In genomic region chr5:9156282-9156681, GRCh38 we compare ENCODE assay signal across 8 cellular contexts.
DNase-seq lines count a peak whose midpoint lies in the region; ATAC-seq and TF ChIP-seq lines count a peak whose summit lies in the region.

No MANE protein-coding gene starts in this region.

- H3K27me3 Mint-ChIP-seq in activated T-helper 2 cell treated with anti-CD3 and anti-CD28 coated beads, Interferon-gamma antibody, Interleukin-2, Interleukin-4, amounts not matched to agents 10 μg/mL and 5 μg/mL and 100 μg/mL, durations not matched to agents 14 hours and 24 hours and 36 hours (ENCODE audit: low read depth), result no peaks in the 10 kb centered on the region

- H3K9me3 ChIP-seq in right atrium auricular region (no peaks in the 10 kb centered on the region), thoracic aorta (no peaks in the 10 kb centered on the region), BE2C (no peaks in the 10 kb centered on the region; the same call in 1 of the 2 replicates)

- no peak overlapping the region for H3K4me3 Mint-ChIP-seq in activated T-helper 2 cell treated with anti-CD3 and anti-CD28 coated beads, Interferon-gamma antibody, Interleukin-2, Interleukin-4, amounts not matched to agents 10 μg/mL and 5 μg/mL and 100 μg/mL, durations not matched to agents 14 hours and 24 hours and 36 hours (ENCODE audit: low read depth)

- no peaks in the 10 kb centered on the region for H3K4me1 Mint-ChIP-seq in activated T-helper 2 cell treated with anti-CD3 and anti-CD28 coated beads, Interferon-gamma antibody, Interleukin-2, Interleukin-4, amounts not matched to agents 10 μg/mL and 5 μg/mL and 100 μg/mL, durations not matched to agents 14 hours and 24 hours and 36 hours (ENCODE audit: low read depth)

- ATAC-seq in SK-N-SH treated with all-trans-retinoic acid at 6 μM for 48 hours (peak; percentile 92), thoracic aorta (ENCODE audit: insufficient number of reproducible peaks, low FRiP score, low read depth) (no peak)

- H3K9me3 Mint-ChIP-seq in activated T-helper 2 cell treated with anti-CD3 and anti-CD28 coated beads, Interferon-gamma antibody, Interleukin-2, Interleukin-4, amounts not matched to agents 10 μg/mL and 5 μg/mL and 100 μg/mL, durations not matched to agents 14 hours and 24 hours and 36 hours, result peaks cover 3% of the 10 kb centered on the region

- H3K4me3 ChIP-seq in right atrium auricular region (no peak overlapping the region), thoracic aorta (no peak overlapping the region), BE2C (ENCODE audit: low read depth, low read length) (no peak overlapping the region)

- intact Hi-C loops in activated T-helper 2 cell treated with anti-CD3 and anti-CD28 coated beads, Interferon-gamma antibody, Interleukin-2, Interleukin-4, amounts not matched to agents 10 μg/mL and 5 μg/mL and 100 μg/mL, durations not matched to agents 14 hours and 24 hours and 36 hours (cut with micrococcal nuclease), result no loop called here

- H3K27ac ChIP-seq in right atrium auricular region (no peak overlapping the region), thoracic aorta (no peak overlapping the region)

- peak; percentile 79 for DNase-seq in EL
- DNase-seq in HCEC 1CT, result peak; percentile 77
- no peak for DNase-seq in right atrium auricular region (ENCODE audit: low spot score)
- no peak for DNase-seq in thoracic aorta (ENCODE audit: low spot score)
- DNase-seq in BE2C, result no peak
- no peak for DNase-seq in activated T-helper 2 cell treated with anti-CD3 and anti-CD28 coated beads, Interferon-gamma antibody, Interleukin-2, Interleukin-4, amounts not matched to agents 10 μg/mL and 5 μg/mL and 100 μg/mL, durations not matched to agents 14 hours and 24 hours and 36 hours (ENCODE audit: low spot score)
- no peak for DNase-seq in activated CD8-positive, alpha-beta memory T cell treated with anti-CD3 and anti-CD28 coated beads, Interleukin-2, amount 50 U/mL, for 48 hours

- no peaks in the 10 kb centered on the region for H3K36me3 ChIP-seq in right atrium auricular region
- H3K36me3 ChIP-seq in thoracic aorta, result no peaks in the 10 kb centered on the region
- no peaks in the 10 kb centered on the region for H3K36me3 ChIP-seq in BE2C

- TF ChIP-seq CTCF in right atrium auricular region (IDR thresholded peaks at IDR 0.05) (peak; percentile 17 to 42), thoracic aorta (IDR thresholded peaks at IDR 0.05) (peak; percentile 39), BE2C (IDR thresholded peaks at IDR 0.05; ENCODE audit: low read depth, low read length) (no peak)

- H3K36me3 Mint-ChIP-seq in activated T-helper 2 cell treated with anti-CD3 and anti-CD28 coated beads, Interferon-gamma antibody, Interleukin-2, Interleukin-4, amounts not matched to agents 10 μg/mL and 5 μg/mL and 100 μg/mL, durations not matched to agents 14 hours and 24 hours and 36 hours (ENCODE audit: low read depth), result no peaks in the 10 kb centered on the region

- H3K27me3 ChIP-seq in right atrium auricular region (no peaks in the 10 kb centered on the region), thoracic aorta (replicated peaks; ENCODE audit: insufficient read depth) (no peaks in the 10 kb centered on the region), BE2C (no peaks in the 10 kb centered on the region)

- no peak overlapping the region for H3K27ac Mint-ChIP-seq in activated T-helper 2 cell treated with anti-CD3 and anti-CD28 coated beads, Interferon-gamma antibody, Interleukin-2, Interleukin-4, amounts not matched to agents 10 μg/mL and 5 μg/mL and 100 μg/mL, durations not matched to agents 14 hours and 24 hours and 36 hours

- H3K4me1 ChIP-seq in right atrium auricular region (peaks cover 0 to 10% of the 10 kb centered on the region in 2 donors), thoracic aorta (ENCODE audit: control insufficient read depth in 1 of 2, low read depth in 2 of 2) (no peaks in the 10 kb centered on the region), BE2C (no peaks in the 10 kb centered on the region)

TF ChIP-seq in SK-N-SH treated with all-trans-retinoic acid at 6 μM for 48 hours, 23 proteins besides CTCF, POLR2A, EP300 and RAD21:
- TF ChIP-seq, protein P1, sequence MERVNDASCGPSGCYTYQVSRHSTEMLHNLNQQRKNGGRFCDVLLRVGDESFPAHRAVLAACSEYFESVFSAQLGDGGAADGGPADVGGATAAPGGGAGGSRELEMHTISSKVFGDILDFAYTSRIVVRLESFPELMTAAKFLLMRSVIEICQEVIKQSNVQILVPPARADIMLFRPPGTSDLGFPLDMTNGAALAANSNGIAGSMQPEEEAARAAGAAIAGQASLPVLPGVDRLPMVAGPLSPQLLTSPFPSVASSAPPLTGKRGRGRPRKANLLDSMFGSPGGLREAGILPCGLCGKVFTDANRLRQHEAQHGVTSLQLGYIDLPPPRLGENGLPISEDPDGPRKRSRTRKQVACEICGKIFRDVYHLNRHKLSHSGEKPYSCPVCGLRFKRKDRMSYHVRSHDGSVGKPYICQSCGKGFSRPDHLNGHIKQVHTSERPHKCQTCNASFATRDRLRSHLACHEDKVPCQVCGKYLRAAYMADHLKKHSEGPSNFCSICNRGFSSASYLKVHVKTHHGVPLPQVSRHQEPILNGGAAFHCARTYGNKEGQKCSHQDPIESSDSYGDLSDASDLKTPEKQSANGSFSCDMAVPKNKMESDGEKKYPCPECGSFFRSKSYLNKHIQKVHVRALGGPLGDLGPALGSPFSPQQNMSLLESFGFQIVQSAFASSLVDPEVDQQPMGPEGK (CRISPR knock-in tag; IDR thresholded peaks at IDR 0.05; ENCODE audit: borderline replicate concordance), result no peak
- TF ChIP-seq ESRRG (CRISPR knock-in tag; IDR thresholded peaks at IDR 0.05) (no peak), ISL1 (CRISPR knock-in tag; IDR thresholded peaks at IDR 0.05) (no peak), TOX (CRISPR knock-in tag; IDR thresholded peaks at IDR 0.05; ENCODE audit: borderline replicate concordance) (no peak), ZFP3 (CRISPR knock-in tag; IDR thresholded peaks at IDR 0.05) (no peak), RARB (CRISPR knock-in tag; IDR thresholded peaks at IDR 0.05) (no peak), CREB5 (CRISPR knock-in tag; IDR thresholded peaks at IDR 0.05; ENCODE audit: low read depth) (no peak), ZNF565 (CRISPR knock-in tag; conservative IDR thresholded peaks at IDR 0.05; ENCODE audit: low read depth) (no peak), TCF4 (CRISPR knock-in tag; IDR thresholded peaks at IDR 0.05; ENCODE audit: borderline replicate concordance) (no peak), ZNF8 (CRISPR knock-in tag; IDR thresholded peaks at IDR 0.05) (no peak), SNAI2 (CRISPR knock-in tag; IDR thresholded peaks at IDR 0.05) (no peak), CSDC2 (CRISPR knock-in tag; IDR thresholded peaks at IDR 0.05) (no peak), ZFP30 (CRISPR knock-in tag; IDR thresholded peaks at IDR 0.05) (no peak), POU6F1 (CRISPR knock-in tag; IDR thresholded peaks at IDR 0.05; ENCODE audit: borderline replicate concordance, low read depth) (no peak), ARNTL (CRISPR knock-in tag; IDR thresholded peaks at IDR 0.05; ENCODE audit: borderline replicate concordance, low read depth) (no peak), ZC3H10 (CRISPR knock-in tag; IDR thresholded peaks at IDR 0.05) (no peak)
- TF ChIP-seq, protein P2, sequence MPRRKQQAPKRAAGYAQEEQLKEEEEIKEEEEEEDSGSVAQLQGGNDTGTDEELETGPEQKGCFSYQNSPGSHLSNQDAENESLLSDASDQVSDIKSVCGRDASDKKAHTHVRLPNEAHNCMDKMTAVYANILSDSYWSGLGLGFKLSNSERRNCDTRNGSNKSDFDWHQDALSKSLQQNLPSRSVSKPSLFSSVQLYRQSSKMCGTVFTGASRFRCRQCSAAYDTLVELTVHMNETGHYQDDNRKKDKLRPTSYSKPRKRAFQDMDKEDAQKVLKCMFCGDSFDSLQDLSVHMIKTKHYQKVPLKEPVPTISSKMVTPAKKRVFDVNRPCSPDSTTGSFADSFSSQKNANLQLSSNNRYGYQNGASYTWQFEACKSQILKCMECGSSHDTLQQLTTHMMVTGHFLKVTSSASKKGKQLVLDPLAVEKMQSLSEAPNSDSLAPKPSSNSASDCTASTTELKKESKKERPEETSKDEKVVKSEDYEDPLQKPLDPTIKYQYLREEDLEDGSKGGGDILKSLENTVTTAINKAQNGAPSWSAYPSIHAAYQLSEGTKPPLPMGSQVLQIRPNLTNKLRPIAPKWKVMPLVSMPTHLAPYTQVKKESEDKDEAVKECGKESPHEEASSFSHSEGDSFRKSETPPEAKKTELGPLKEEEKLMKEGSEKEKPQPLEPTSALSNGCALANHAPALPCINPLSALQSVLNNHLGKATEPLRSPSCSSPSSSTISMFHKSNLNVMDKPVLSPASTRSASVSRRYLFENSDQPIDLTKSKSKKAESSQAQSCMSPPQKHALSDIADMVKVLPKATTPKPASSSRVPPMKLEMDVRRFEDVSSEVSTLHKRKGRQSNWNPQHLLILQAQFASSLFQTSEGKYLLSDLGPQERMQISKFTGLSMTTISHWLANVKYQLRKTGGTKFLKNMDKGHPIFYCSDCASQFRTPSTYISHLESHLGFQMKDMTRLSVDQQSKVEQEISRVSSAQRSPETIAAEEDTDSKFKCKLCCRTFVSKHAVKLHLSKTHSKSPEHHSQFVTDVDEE (CRISPR knock-in tag; IDR thresholded peaks at IDR 0.05), result no peak

Comparison
In these comparisons a context has a peak if more than half of its experiments do, and no peak if none do; other contexts are left out.
1. DNase-seq: peak in EL (single experiment) and HCEC 1CT (single experiment); none in right atrium auricular region (single experiment), thoracic aorta (single experiment), BE2C (single experiment), activated T-helper 2 cell treated with anti-CD3 and anti-CD28 coated beads, Interferon-gamma antibody, Interleukin-2, Interleukin-4, amounts not matched to agents 10 μg/mL and 5 μg/mL and 100 μg/mL, durations not matched to agents 14 hours and 24 hours and 36 hours (single experiment) and activated CD8-positive, alpha-beta memory T cell treated with anti-CD3 and anti-CD28 coated beads, Interleukin-2, amount 50 U/mL, for 48 hours (single experiment).